14 cellular contexts compared by ENCODE assay signal in the genomic region with DNA sequence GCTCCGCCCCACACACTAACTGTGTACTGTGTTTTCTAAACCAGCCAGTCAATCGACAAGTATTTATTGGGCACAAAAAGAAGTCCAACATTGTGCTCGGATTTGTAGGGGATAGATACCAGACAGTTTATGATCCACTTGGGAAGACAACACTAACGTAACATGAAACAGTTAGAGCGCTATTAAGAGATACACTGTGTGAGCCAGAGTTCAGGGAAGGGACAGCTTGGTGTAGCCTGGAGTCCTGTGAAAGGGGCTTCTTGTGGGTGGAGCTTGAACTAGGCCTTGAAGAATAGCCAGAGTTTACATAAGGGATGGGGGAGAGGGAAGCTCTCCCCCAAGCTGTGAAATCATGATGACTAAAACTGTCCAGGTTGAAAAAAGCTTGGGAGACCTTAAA.
"Had no signal": no experiment of that assay in that cellular context is flagged by ENCODE, and none has a peak within 500 bp of the region (broad histone marks: within the 10 kb centered on the region; RNA-seq: fewer than 3 reads in every experiment).

No MANE protein-coding gene starts in this region.

- H3K27me3 ChIP-seq: breast epithelium, heart left ventricle, left lung, transverse colon had no signal

- H3K4me3 ChIP-seq: breast epithelium, heart left ventricle, left lung, skin epidermis, transverse colon had no signal

- H3K9me3 ChIP-seq: breast epithelium, heart left ventricle, left lung, transverse colon had no signal

- H3K27ac ChIP-seq: breast epithelium, heart left ventricle, left lung, skin epidermis, transverse colon had no signal

- H3K36me3 ChIP-seq: breast epithelium, heart left ventricle, left lung, transverse colon had no signal

- DNase-seq: activated B cell treated with CpG ODN at 0.5 μM for 24 hours; activated CD4-positive, alpha-beta T cell treated with anti-CD3 and anti-CD28 coated beads, Interleukin-2, amount 10 ng/mL, durations not matched to agents 7 days and 5 days; activated naive CD4-positive, alpha-beta T cell treated with Interleukin-2 at 50 U/mL for 16 hours; anterior cingulate cortex; effector memory CD8-positive, alpha-beta T cell; heart left ventricle; left lung; occipital lobe; stimulated activated CD4-positive, alpha-beta T cell treated with anti-CD3 and anti-CD28 coated beads, Interleukin-4, amount 100 ng/mL, for 4 hours; stimulated activated CD8-positive, alpha-beta memory T cell treated with anti-CD3 and anti-CD28 coated beads, Interleukin-4, amount 100 ng/mL, for 48 hours; stimulated activated naive CD8-positive, alpha-beta T cell treated with anti-CD3 and anti-CD28 coated beads, Interleukin-15, Interleukin-2, amounts not matched to agents 100 U/mL and 50 U/mL, for 24 hours; transverse colon had no signal

- H3K4me1 ChIP-seq: breast epithelium, heart left ventricle, left lung, transverse colon had no signal
